ENCODE assay signal across 20 cellular contexts in genomic region chr12:97368462-97369150, GRCh38.
DNase-seq lines count a peak whose midpoint lies in the region; ATAC-seq, FAIRE-seq and TF ChIP-seq lines count a peak whose summit lies in the region.
"Had no signal": no experiment of that assay in that cellular context is flagged by ENCODE, and none has a peak within 500 bp of the region (broad histone marks: within the 10 kb centered on the region; RNA-seq: fewer than 3 reads in every experiment).

No MANE protein-coding gene starts in this region.

- H3K14ac ChIP-seq in neuronal stem cell (ENCODE audit: low read length) = no peak overlapping the region

- H2AK5ac ChIP-seq in neuronal stem cell (ENCODE audit: low read depth, low read length) = no peak overlapping the region

- H2BK120ac ChIP-seq in neuronal stem cell (ENCODE audit: low read depth, low read length) = no peak overlapping the region

- H3K4me2 ChIP-seq in astrocyte (ENCODE audit: low read length) = no peak overlapping the region
- no peak overlapping the region for H3K4me2 ChIP-seq in neuronal stem cell (ENCODE audit: insufficient read depth, low read length, poor library complexity, severe bottlenecking)
- H3K4me2 ChIP-seq: SK-N-SH had no signal

- no peaks in the 10 kb centered on the region for H3K27me3 ChIP-seq in astrocyte (ENCODE audit: insufficient read depth, low read length)
- H3K27me3 ChIP-seq in neuronal stem cell (ENCODE audit: control insufficient read depth in 3 of 3, insufficient read depth in 3 of 3, low read depth in 1 of 3, low read length in 3 of 3) = no peaks in the 10 kb centered on the region
- no peaks in the 10 kb centered on the region for H3K27me3 ChIP-seq in CD4-positive, alpha-beta T cell (ENCODE audit: control insufficient read depth, insufficient read depth, low read length)
- no peaks in the 10 kb centered on the region for H3K27me3 ChIP-seq in heart left ventricle

- no CpG with 5 or more reads among the region's 7 CpGs for WGBS in neuronal stem cell (ENCODE audit: extremely low coverage in 2 of 2, insufficient read length in 2 of 2, insufficient replicate concordance in 1 of 2), 2 donors
- 59 to 72% (median 63%) methylated on average over 7 of the region's 7 CpGs for WGBS in heart left ventricle, 4 donors

- H2BK5ac ChIP-seq in neuronal stem cell (ENCODE audit: low read length) = no peak overlapping the region

- H4K91ac ChIP-seq in neuronal stem cell (ENCODE audit: low read depth, low read length, poor library complexity) = no peak overlapping the region

- H3K79me2 ChIP-seq in astrocyte (ENCODE audit: insufficient read depth, low read length) = no peaks in the 10 kb centered on the region

- intact Hi-C loops in kidney (cut with DNase I) (no loop called here), heart left ventricle (cut with DNase I) (no loop called here)
- intact Hi-C loops in CD4-positive, alpha-beta T cell (cut with DNase I, micrococcal nuclease) = no loop called here

- POLR2A ChIA-PET in CD4-positive, alpha-beta T cell (lab: Charles Lee) = no interaction called here

- no peak overlapping the region for H3K27ac ChIP-seq in astrocyte (ENCODE audit: low read depth, low read length)
- H3K27ac ChIP-seq in kidney (ENCODE audit: low read depth in 2 of 2, low read length in 2 of 2) = no peak overlapping the region
- no peak overlapping the region for H3K27ac ChIP-seq in neuronal stem cell (replicated peaks; ENCODE audit: low read length)
- no peak overlapping the region for H3K27ac ChIP-seq in CD4-positive, alpha-beta T cell (ENCODE audit: low read depth, low read length)
- no peak overlapping the region for H3K27ac ChIP-seq in heart left ventricle

- no peaks in the 10 kb centered on the region for H3K79me1 ChIP-seq in neuronal stem cell (ENCODE audit: low read depth, low read length)

- no peaks in the 10 kb centered on the region for H3K9me3 ChIP-seq in astrocyte (ENCODE audit: insufficient read depth, low read depth, low read length)
- no peaks in the 10 kb centered on the region for H3K9me3 ChIP-seq in kidney (ENCODE audit: control insufficient read depth in 1 of 2, low read length in 2 of 2)
- H3K9me3 ChIP-seq in neuronal stem cell (replicated peaks in 1 of 2; ENCODE audit: control insufficient read depth in 2 of 2, insufficient read depth in 1 of 2, low read depth in 1 of 2, low read length in 2 of 2) = no peaks in the 10 kb centered on the region
- H3K9me3 ChIP-seq in CD4-positive, alpha-beta T cell (ENCODE audit: control insufficient read depth, low read length) = no peaks in the 10 kb centered on the region
- no peaks in the 10 kb centered on the region for H3K9me3 ChIP-seq in heart left ventricle
- H3K9me3 ChIP-seq: SK-N-SH had no signal

- H3K9ac ChIP-seq in astrocyte (ENCODE audit: low read length) (no peak overlapping the region), kidney (ENCODE audit: low read length in 2 of 2) (no peak overlapping the region), neuronal stem cell (ENCODE audit: low read depth, low read length, poor library complexity) (no peak overlapping the region)
- H3K9ac ChIP-seq: SK-N-SH had no signal

- H4K20me1 ChIP-seq in astrocyte (ENCODE audit: insufficient read depth, low read length) = no peaks in the 10 kb centered on the region

- CTCF ChIA-PET in CD4-positive, alpha-beta T cell (lab: Charles Lee) = no interaction called here

- no peak overlapping the region for H4K8ac ChIP-seq in neuronal stem cell (ENCODE audit: low read depth, low read length)

- H3K27me3 Mint-ChIP-seq in astrocyte (ENCODE audit: low read depth, unreplicated experiment) = peaks cover 3% of the 10 kb centered on the region
- peaks cover 23% of the 10 kb centered on the region for H3K27me3 Mint-ChIP-seq in CD4-positive, alpha-beta T cell

- H3K4me3 ChIP-seq in astrocyte (ENCODE audit: insufficient read depth, low read depth, low read length) = no peak overlapping the region
- H3K4me3 ChIP-seq in kidney (ENCODE audit: low read length in 2 of 2) = no peak overlapping the region
- H3K4me3 ChIP-seq in neuronal stem cell (ENCODE audit: low read length in 2 of 2) = no peak overlapping the region
- no peak overlapping the region for H3K4me3 ChIP-seq in heart left ventricle

- no peak overlapping the region for H2BK15ac ChIP-seq in neuronal stem cell (ENCODE audit: low read length)

- H3K4ac ChIP-seq in neuronal stem cell (ENCODE audit: low read length) = no peak overlapping the region

- peak overlapping the region; percentile 34 for H3K27ac Mint-ChIP-seq in astrocyte (ENCODE audit: unreplicated experiment)
- H3K27ac Mint-ChIP-seq in CD4-positive, alpha-beta T cell = no peak overlapping the region

- TF ChIP-seq POLR2A in heart left ventricle (IDR thresholded peaks at IDR 0.05) = no peak

- H3K4me1 ChIP-seq in astrocyte (ENCODE audit: insufficient read depth, low read length) = no peaks in the 10 kb centered on the region
- H3K4me1 ChIP-seq in kidney (ENCODE audit: control insufficient read depth in 1 of 2, insufficient read depth in 1 of 2, low read depth in 1 of 2, low read length in 2 of 2) = no peaks in the 10 kb centered on the region
- H3K4me1 ChIP-seq in neuronal stem cell (ENCODE audit: control insufficient read depth in 2 of 2, insufficient read depth in 1 of 2, low read depth in 1 of 2, low read length in 2 of 2) = no peaks in the 10 kb centered on the region
- H3K4me1 ChIP-seq in heart left ventricle = no peaks in the 10 kb centered on the region

- H3K9me3 Mint-ChIP-seq in astrocyte (ENCODE audit: unreplicated experiment) = no peaks in the 10 kb centered on the region
- peaks cover under 1% of the 10 kb centered on the region for H3K9me3 Mint-ChIP-seq in CD4-positive, alpha-beta T cell

- FAIRE-seq in astrocyte (lab: Jason Lieb, UNC) (no peak), kidney (lab: Jason Lieb, UNC) (no peak)
- FAIRE-seq: D721Med, H54, RCC 7860 had no signal

- H3K18ac ChIP-seq in neuronal stem cell (ENCODE audit: low read length) = peak overlapping the region; percentile 50

- TF ChIP-seq CTCF in astrocyte (IDR thresholded peaks at IDR 0.05; ENCODE audit: insufficient read depth, low read depth, low read length) (no peak), kidney (IDR thresholded peaks at IDR 0.05; ENCODE audit: borderline replicate concordance, extremely low read depth, insufficient read depth) (peak; percentile 8), heart left ventricle (IDR thresholded peaks at IDR 0.05) (no peak)
- TF ChIP-seq CTCF in CD4-positive, alpha-beta T cell (IDR thresholded peaks at IDR 0.05) = no peak

- DNase-seq in HT-29 (ENCODE audit: low spot score) (peak; percentile 11), astrocyte (ENCODE audit: low read depth) (no peak), kidney (no peak), neuronal stem cell (ENCODE audit: low spot score) (no peak), SIG-M5 (lab: John Stamatoyannopoulos, UW) (no peak), heart left ventricle (no peak)
- DNase-seq in CD4-positive, alpha-beta T cell = no peak
- DNase-seq: C1 segment of cervical spinal cord; KBM-7; MV-4-11; NCI-H1694 treated with DMSO at 0.1 percent for 48 hours; NCI-H510A; NCI-H748 treated with DMSO at 0.1 percent for 48 hours; NK-92 treated with Interleukin-12 subunit alpha and Interleukin-12 subunit beta, amount 100 ng/mL, for 24 hours; Right ventricle myocardium superior; SK-N-SH had no signal

- no peaks in the 10 kb centered on the region for H3K4me1 Mint-ChIP-seq in astrocyte (ENCODE audit: low read depth, unreplicated experiment)
- no peaks in the 10 kb centered on the region for H3K4me1 Mint-ChIP-seq in CD4-positive, alpha-beta T cell (ENCODE audit: low read depth)

- H2AFZ ChIP-seq in astrocyte (ENCODE audit: low read depth, low read length) = no peak overlapping the region
- H2AFZ ChIP-seq in neuronal stem cell (ENCODE audit: low read length) = peak overlapping the region; percentile 7

- H3K36me3 ChIP-seq in astrocyte (ENCODE audit: insufficient read depth, low read length) = no peaks in the 10 kb centered on the region
- H3K36me3 ChIP-seq in kidney (ENCODE audit: control insufficient read depth in 1 of 2, insufficient read depth in 2 of 2, low read length in 2 of 2) = no peaks in the 10 kb centered on the region
- H3K36me3 ChIP-seq in neuronal stem cell (replicated peaks in 1 of 2; ENCODE audit: control insufficient read depth in 2 of 2, insufficient read depth in 2 of 2, low read length in 2 of 2) = no peaks in the 10 kb centered on the region
- H3K36me3 ChIP-seq in heart left ventricle = no peaks in the 10 kb centered on the region

- no peak overlapping the region for H3K23ac ChIP-seq in neuronal stem cell (ENCODE audit: low read depth, low read length, poor library complexity)

- H3K36me3 Mint-ChIP-seq in astrocyte (ENCODE audit: low read depth, unreplicated experiment) = no peaks in the 10 kb centered on the region
- H3K36me3 Mint-ChIP-seq in CD4-positive, alpha-beta T cell (ENCODE audit: low read depth) = no peaks in the 10 kb centered on the region

- no peak overlapping the region for H3K4me3 Mint-ChIP-seq in astrocyte (ENCODE audit: unreplicated experiment)
- H3K4me3 Mint-ChIP-seq in CD4-positive, alpha-beta T cell = no peak overlapping the region

- ATAC-seq in HG03045 (IDR thresholded peaks at IDR 0.05; ENCODE audit: unreplicated experiment) (no peak), heart left ventricle (no peak)
- ATAC-seq in CD4-positive, alpha-beta T cell (ENCODE audit: poor library complexity) = no peak

- H2BK12ac ChIP-seq in neuronal stem cell (ENCODE audit: low read length) = no peak overlapping the region
